Comparison of ENCODE assay signal across 23 cellular contexts in the genomic region with DNA sequence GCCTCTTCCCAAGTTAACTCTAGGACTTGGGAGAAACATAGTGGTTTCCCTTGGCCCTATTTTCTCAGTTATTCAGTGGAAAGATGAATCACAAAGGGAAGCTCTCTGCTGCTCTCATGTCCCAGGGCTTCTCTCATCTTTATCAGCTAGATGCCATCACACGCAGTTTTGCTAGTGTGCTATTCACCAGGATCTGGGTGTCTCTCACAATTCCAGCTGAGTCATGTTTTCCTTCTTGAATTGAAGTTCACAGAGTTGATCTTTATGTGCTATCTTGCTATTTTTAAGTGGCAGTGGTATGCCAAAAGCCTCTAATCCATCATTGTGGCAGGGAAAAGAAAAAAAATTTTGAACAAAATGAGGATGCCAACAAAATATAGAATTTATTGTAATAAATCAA.
DNase-seq lines count a peak whose midpoint lies in the region; ATAC-seq, FAIRE-seq and TF ChIP-seq lines count a peak whose summit lies in the region.
"Had no signal": no experiment of that assay in that cellular context is flagged by ENCODE, and none has a peak within 500 bp of the region (broad histone marks: within the 10 kb centered on the region; RNA-seq: fewer than 3 reads in every experiment).

No MANE protein-coding gene starts in this region.

- intact Hi-C loops in PC-3 (cut with micrococcal nuclease) (no loop called here), endothelial cell of umbilical vein (cut with micrococcal nuclease) (no loop called here)

- TF ChIP-seq CTCF in PC-3 (conservative IDR thresholded peaks at IDR 0.05; ENCODE audit: low read depth, low read length) (no peak), endothelial cell of umbilical vein (IDR thresholded peaks at IDR 0.05; ENCODE audit: extremely low read depth in 1 of 2, insufficient read depth in 1 of 2, low read depth in 1 of 2, low read length in 2 of 2) (no peak)

- H3K27ac ChIP-seq in PC-3 (ENCODE audit: low read length), result no peak overlapping the region
- H3K27ac ChIP-seq in endothelial cell of umbilical vein (ENCODE audit: insufficient read depth, low read depth, low read length), result no peak overlapping the region
- H3K27ac ChIP-seq in mesodermal cell (ENCODE audit: low read depth, low read length, severe bottlenecking), result peak overlapping the region; percentile 74
- H3K27ac ChIP-seq: neutrophil, Peyer's patch, spleen, tibial nerve, WERI-Rb-1 had no signal

- FAIRE-seq in endothelial cell of umbilical vein (lab: Jason Lieb, UNC), result no peak
- FAIRE-seq: islet of Langerhans had no signal

- 33 to 67% methylated on average over 1 of the region's 1 CpG for WGBS in mesodermal cell (ENCODE audit: insufficient coverage in 2 of 2), 2 experiments

- DNase-seq in EL (peak; percentile 63), PC-3 (peak; percentile 4), endothelial cell of umbilical vein (ENCODE audit: low read depth, low spot score) (peak; percentile 18), cerebellum (ENCODE audit: low spot score) (no peak), SK-N-DZ (ENCODE audit: low spot score) (no peak), DMS 273 (lab: John Stamatoyannopoulos, UW; ENCODE audit: unreplicated experiment) (no peak)
- DNase-seq in stimulated activated CD4-positive, alpha-beta T cell treated with anti-CD3 and anti-CD28 coated beads, Interleukin-4, amount 100 ng/mL, for 24 hours, result no peak
- DNase-seq: activated CD4-positive, alpha-beta T cell treated with anti-CD3 and anti-CD28 coated beads, Interleukin-2, amount 10 ng/mL, durations not matched to agents 7 days and 5 days; activated CD8-positive, alpha-beta memory T cell treated with anti-CD3 and anti-CD28 coated beads, Interleukin-2, amount 10 ng/mL, durations not matched to agents 7 days and 5 days; DMS79 treated with DMSO at 0.1 percent for 48 hours; GOT3; hippocampal formation; MM.1S; NCI-H1436; NCI-H524 treated with DMSO at 0.1 percent for 48 hours; Peyer's patch; spleen; stimulated activated naive CD8-positive, alpha-beta T cell treated with anti-CD3 and anti-CD28 coated beads, Interleukin-15, amount 100 ng/mL, for 72 hours; WERI-Rb-1 had no signal

- TF ChIP-seq POLR2A in endothelial cell of umbilical vein (IDR thresholded peaks at IDR 0.05; ENCODE audit: low read depth, low read length), result no peak

- H3K9ac ChIP-seq in PC-3 (ENCODE audit: low read length) (no peak overlapping the region), endothelial cell of umbilical vein (replicated peaks; ENCODE audit: extremely low read depth, insufficient read depth, low read length) (no peak overlapping the region)

- H3K9me2 ChIP-seq in PC-3 (replicated peaks; ENCODE audit: low read length), result no peaks in the 10 kb centered on the region

- 0 out of 2 replicates have a peak, but pooled peaks cover 10% of the 10 kb centered on the region for H3K9me3 ChIP-seq in PC-3 (ENCODE audit: low read length)
- H3K9me3 ChIP-seq in endothelial cell of umbilical vein (replicated peaks; ENCODE audit: control insufficient read depth, insufficient read depth, low read length), result no peaks in the 10 kb centered on the region
- peaks cover 8% of the 10 kb centered on the region for H3K9me3 ChIP-seq in mesodermal cell (ENCODE audit: control insufficient read depth, low read length)
- H3K9me3 ChIP-seq: neutrophil had no signal

- H2AFZ ChIP-seq in PC-3 (ENCODE audit: low read length) (no peak overlapping the region), endothelial cell of umbilical vein (ENCODE audit: low read depth, low read length) (no peak overlapping the region)

- H3K9me1 ChIP-seq in endothelial cell of umbilical vein (replicated peaks; ENCODE audit: control insufficient read depth, extremely low read depth, insufficient read depth, low read length), result no peaks in the 10 kb centered on the region

- H3K4me2 ChIP-seq in PC-3 (ENCODE audit: low read length) (no peak overlapping the region), endothelial cell of umbilical vein (ENCODE audit: insufficient read depth, low read length) (no peak overlapping the region)

- ATAC-seq in PC-3, result no peak
- ATAC-seq: activated CD8-positive, alpha-beta memory T cell treated with anti-CD3 and anti-CD28 coated beads, Interleukin-2, amount 10 ng/mL, durations not matched to agents 7 days and 5 days; stimulated activated naive CD8-positive, alpha-beta T cell treated with anti-CD3 and anti-CD28 coated beads, Interleukin-15, amount 100 ng/mL, for 72 hours had no signal

- no peaks in the 10 kb centered on the region for H3F3A ChIP-seq in PC-3 (ENCODE audit: low read length, unreplicated experiment)

- H3K4me3 ChIP-seq in PC-3 (ENCODE audit: low read length) (no peak overlapping the region), endothelial cell of umbilical vein (replicated peaks in 1 of 3; ENCODE audit: insufficient read depth in 1 of 3, low read depth in 1 of 3, low read length in 3 of 3) (no peak overlapping the region), mesodermal cell (ENCODE audit: extremely low read depth, insufficient read depth, low read length, poor library complexity, severe bottlenecking) (no peak overlapping the region)
- H3K4me3 ChIP-seq: Peyer's patch, spleen, tibial nerve had no signal

- H3K27me3 ChIP-seq in PC-3 (ENCODE audit: low read length) (no peaks in the 10 kb centered on the region), endothelial cell of umbilical vein (ENCODE audit: control insufficient read depth in 2 of 2, insufficient read depth in 2 of 2, low read length in 2 of 2) (peaks cover 0 to 3% of the 10 kb centered on the region in 2 experiments)
- H3K27me3 ChIP-seq: neutrophil, Peyer's patch, spleen, tibial nerve had no signal

- H4K20me1 ChIP-seq in PC-3 (ENCODE audit: low read length) (no peaks in the 10 kb centered on the region), endothelial cell of umbilical vein (replicated peaks; ENCODE audit: control insufficient read depth, extremely low read depth, insufficient read depth, low read length) (no peaks in the 10 kb centered on the region)

- POLR2A ChIA-PET in PC-3 (lab: Charles Lee; ENCODE audit: unreplicated experiment), result no interaction called here
- POLR2A ChIA-PET in endothelial cell of umbilical vein (lab: Charles Lee), result no interaction called here

- CTCF ChIA-PET in PC-3 (lab: Charles Lee) (no interaction called here), endothelial cell of umbilical vein (lab: Charles Lee) (interaction anchor here (1.5 to 1.9 kb wide), 2 partner anchors 36 to 323 kb away, joined by 4 to 5 read pairs; no protein-coding TSS in a partner anchor)

- H3K79me2 ChIP-seq in PC-3 (ENCODE audit: low read length) (no peaks in the 10 kb centered on the region), endothelial cell of umbilical vein (ENCODE audit: control insufficient read depth, insufficient read depth, low read length) (no peaks in the 10 kb centered on the region)

- H3K4me1 ChIP-seq in PC-3 (ENCODE audit: insufficient read depth, low read length) (peaks cover 19% of the 10 kb centered on the region), endothelial cell of umbilical vein (ENCODE audit: control insufficient read depth, extremely low read depth, insufficient read depth, low read length) (no peaks in the 10 kb centered on the region), mesodermal cell (ENCODE audit: control insufficient read depth, insufficient read depth, low read length, poor library complexity, severe bottlenecking) (peaks cover 14% of the 10 kb centered on the region)
- H3K4me1 ChIP-seq: Peyer's patch, spleen, tibial nerve had no signal

- dilution Hi-C loops in endothelial cell of umbilical vein (cut with MboI; ENCODE audit: extremely low pct_ligation_motif_present, low sequenced_read_pairs), result no loop called here

- 0 out of 2 replicates have a peak, but pooled peaks cover 2% of the 10 kb centered on the region for H3K36me3 ChIP-seq in PC-3 (ENCODE audit: low read depth, low read length)
- H3K36me3 ChIP-seq in endothelial cell of umbilical vein (ENCODE audit: control insufficient read depth in 2 of 2, extremely low read depth in 1 of 2, insufficient read depth in 2 of 2, low read length in 2 of 2), result no peaks in the 10 kb centered on the region
- no peaks in the 10 kb centered on the region for H3K36me3 ChIP-seq in mesodermal cell (ENCODE audit: control insufficient read depth, insufficient read depth, low read length)
- H3K36me3 ChIP-seq: neutrophil, Peyer's patch, spleen, tibial nerve, WERI-Rb-1 had no signal

- BruUV-seq in PC-3 (replicated peaks; lab: Mats Ljungman, UMichigan), result no TSS peak
- BruUV-seq in endothelial cell of umbilical vein (replicated peaks; lab: Mats Ljungman, UMichigan), result no TSS peak

TF ChIP-seq in endothelial cell of umbilical vein, 7 proteins besides CTCF, POLR2A, EP300 and RAD21:
- TF ChIP-seq EZH2 (IDR thresholded peaks at IDR 0.05; ENCODE audit: borderline replicate concordance, low read depth, low read length, severe bottlenecking) (no peak), POLR2AphosphoS5 (IDR thresholded peaks at IDR 0.05; ENCODE audit: insufficient read depth, low read depth, low read length) (no peak), GATA2 (IDR thresholded peaks at IDR 0.05; ENCODE audit: insufficient read depth, insufficient read length, low read depth, low read length) (no peak), MYC (IDR thresholded peaks at IDR 0.05; ENCODE audit: low read depth, low read length) (no peak)

Comparison
In these comparisons a context has a peak if more than half of its experiments do, and no peak if none do; other contexts are left out.
1. DNase-seq: peak in EL (single experiment), PC-3 (single experiment) and endothelial cell of umbilical vein (single experiment); none in cerebellum (single experiment), SK-N-DZ (single experiment), DMS 273 (single experiment) and stimulated activated CD4-positive, alpha-beta T cell treated with anti-CD3 and anti-CD28 coated beads, Interleukin-4, amount 100 ng/mL, for 24 hours (single experiment).